16 cellular contexts compared by ENCODE assay signal in the genomic region with DNA sequence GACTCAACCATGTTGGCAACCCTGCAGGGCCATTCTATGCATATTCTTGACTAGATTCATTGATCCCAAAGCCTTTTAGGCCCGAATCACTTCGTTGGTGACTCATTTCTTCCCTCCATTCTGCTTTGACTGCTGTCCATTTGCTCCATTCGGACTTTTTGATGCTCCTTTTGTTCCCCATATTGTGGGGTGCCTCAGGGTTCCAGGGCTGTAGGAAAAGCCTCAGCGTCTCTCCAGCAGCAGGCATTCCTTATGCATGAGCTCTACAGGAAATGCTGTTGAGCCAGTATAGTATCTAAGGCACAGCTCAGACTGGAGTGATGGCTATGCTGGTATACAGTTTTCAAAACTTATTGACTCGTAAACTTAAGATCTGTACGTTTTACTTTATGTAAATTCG.
DNase-seq lines count a peak whose midpoint lies in the region; ATAC-seq and TF ChIP-seq lines count a peak whose summit lies in the region.
"Had no signal": no experiment of that assay in that cellular context is flagged by ENCODE, and none has a peak within 500 bp of the region (broad histone marks: within the 10 kb centered on the region; RNA-seq: fewer than 3 reads in every experiment).

No MANE protein-coding gene starts in this region.

- H3K4me3 Mint-ChIP-seq in chondrocyte (ENCODE audit: unreplicated experiment) = peak overlapping the region; percentile 35
- H3K4me3 Mint-ChIP-seq: activated naive CD8-positive, alpha-beta T cell; stimulated activated effector memory CD8-positive, alpha-beta T cell treated with anti-CD3 and anti-CD28 coated beads, Interleukin-12 subunit alpha, Interleukin-12 subunit beta, amount 100 ng/mL, for 72 hours had no signal

- H3K9me3 Mint-ChIP-seq in chondrocyte (ENCODE audit: low read depth) = no peaks in the 10 kb centered on the region
- H3K9me3 Mint-ChIP-seq: stimulated activated effector memory CD8-positive, alpha-beta T cell treated with anti-CD3 and anti-CD28 coated beads, Interleukin-12 subunit alpha, Interleukin-12 subunit beta, amount 100 ng/mL, for 72 hours had no signal

- H3K27ac Mint-ChIP-seq in chondrocyte (ENCODE audit: unreplicated experiment) = peak overlapping the region; percentile 84
- H3K27ac Mint-ChIP-seq: activated naive CD8-positive, alpha-beta T cell; stimulated activated effector memory CD8-positive, alpha-beta T cell treated with anti-CD3 and anti-CD28 coated beads, Interleukin-12 subunit alpha, Interleukin-12 subunit beta, amount 100 ng/mL, for 72 hours had no signal

- no peaks in the 10 kb centered on the region for H3K9me3 ChIP-seq in NT2/D1 (ENCODE audit: insufficient read depth, low read length)
- H3K9me3 ChIP-seq: BE2C, left ventricle myocardium inferior had no signal

- H3K36me3 Mint-ChIP-seq in chondrocyte (ENCODE audit: low read depth) = no peaks in the 10 kb centered on the region
- H3K36me3 Mint-ChIP-seq: stimulated activated effector memory CD8-positive, alpha-beta T cell treated with anti-CD3 and anti-CD28 coated beads, Interleukin-12 subunit alpha, Interleukin-12 subunit beta, amount 100 ng/mL, for 72 hours had no signal

- TF ChIP-seq CTCF in chondrocyte (IDR thresholded peaks at IDR 0.05) (no peak), dorsolateral prefrontal cortex (IDR thresholded peaks at IDR 0.05 in 54 of 56, conservative IDR thresholded peaks at IDR 0.05 in 2 of 56; ENCODE audit: low read depth in 1 of 56, partially characterized antibody in 56 of 56) (no peak)

- intact Hi-C loops in dorsolateral prefrontal cortex (cut with DNase I) = no loop called here

- no peak for ATAC-seq in GM21528 (IDR thresholded peaks at IDR 0.05; ENCODE audit: low FRiP score, unreplicated experiment)
- ATAC-seq: stimulated activated effector memory CD8-positive, alpha-beta T cell treated with anti-CD3 and anti-CD28 coated beads, Interleukin-12 subunit alpha, Interleukin-12 subunit beta, amount 100 ng/mL, for 72 hours had no signal

- H3K27ac ChIP-seq in dorsolateral prefrontal cortex = no peak overlapping the region
- H3K27ac ChIP-seq: left ventricle myocardium inferior had no signal

- no peaks in the 10 kb centered on the region for H3K27me3 ChIP-seq in NT2/D1 (ENCODE audit: insufficient read depth, insufficient read length)
- H3K27me3 ChIP-seq in dorsolateral prefrontal cortex = no peaks in the 10 kb centered on the region
- H3K27me3 ChIP-seq: BE2C had no signal

- H3K4me1 ChIP-seq in NT2/D1 (ENCODE audit: insufficient read depth, insufficient read length) = peaks cover 2% of the 10 kb centered on the region

- no peaks in the 10 kb centered on the region for H3K36me3 ChIP-seq in NT2/D1 (ENCODE audit: insufficient read depth, insufficient read length, low read length)
- H3K36me3 ChIP-seq: left ventricle myocardium inferior had no signal

- peak overlapping the region; percentile 36 for H3K9ac ChIP-seq in NT2/D1 (ENCODE audit: insufficient read length, low read depth)

- H3K4me1 Mint-ChIP-seq in chondrocyte (ENCODE audit: low read depth) = peaks cover 29% of the 10 kb centered on the region
- H3K4me1 Mint-ChIP-seq: stimulated activated effector memory CD8-positive, alpha-beta T cell treated with anti-CD3 and anti-CD28 coated beads, Interleukin-12 subunit alpha, Interleukin-12 subunit beta, amount 100 ng/mL, for 72 hours had no signal

- H3K4me3 ChIP-seq in NT2/D1 (ENCODE audit: insufficient read length, low read depth) (no peak overlapping the region), dorsolateral prefrontal cortex (no peak overlapping the region)
- H3K4me3 ChIP-seq: left ventricle myocardium inferior had no signal

- no peaks in the 10 kb centered on the region for H3K27me3 Mint-ChIP-seq in chondrocyte (ENCODE audit: low read depth)
- H3K27me3 Mint-ChIP-seq: activated naive CD8-positive, alpha-beta T cell had no signal

- DNase-seq in AG20443 (ENCODE audit: low spot score) (peak; percentile 47), NT2/D1 (ENCODE audit: low read depth, low spot score) (peak; percentile 60), chondrocyte (ENCODE audit: low spot score) (no peak), lung microvascular endothelial cell (ENCODE audit: low read depth in 2 of 2) (peak; percentile 22 to 73), dorsolateral prefrontal cortex (no peak)
- no peak for DNase-seq in central memory CD4-positive, alpha-beta T cell
- no peak for DNase-seq in activated CD8-positive, alpha-beta memory T cell treated with anti-CD3 and anti-CD28 coated beads for 24 hours
- DNase-seq: BE2C; head of caudate nucleus; Kasumi-1; left ventricle myocardium inferior; NCI-H2171; stimulated activated CD4-positive, alpha-beta T cell treated with anti-CD3 and anti-CD28 coated beads, Interleukin-1b, Interleukin-23, amount 100 ng/mL, for 48 hours had no signal

Comparison
In these comparisons a context has a peak if more than half of its experiments do, and no peak if none do; other contexts are left out.
1. DNase-seq: peak in AG20443 (single experiment), NT2/D1 (single experiment) and lung microvascular endothelial cell (2 of 2); none in chondrocyte (single experiment), central memory CD4-positive, alpha-beta T cell (single experiment), dorsolateral prefrontal cortex (0 of 10) and activated CD8-positive, alpha-beta memory T cell treated with anti-CD3 and anti-CD28 coated beads for 24 hours (single experiment).